15 cellular contexts compared by ENCODE assay signal in the genomic region with DNA sequence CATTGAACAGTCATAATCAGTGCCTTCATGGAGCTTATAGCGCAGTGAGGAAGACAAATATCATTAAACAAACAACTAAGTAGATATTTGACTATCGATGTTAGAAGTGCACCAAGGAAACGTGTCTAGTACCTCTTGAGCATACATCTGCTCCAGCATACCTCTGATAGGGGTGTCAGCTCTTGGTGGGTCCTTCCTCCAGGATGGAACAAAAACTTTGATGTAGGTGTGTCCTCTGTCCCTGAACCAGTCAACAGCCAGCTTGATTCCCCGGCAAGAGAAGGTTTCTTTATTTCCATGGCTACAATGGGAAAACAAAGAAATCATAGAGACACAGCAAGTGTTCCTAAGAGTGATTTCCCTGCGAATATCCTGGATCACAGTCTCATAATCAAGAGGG. TPM values are rescaled to one million over a fixed set of nuclear protein-coding genes. Genes with fewer than 3 reads are reported as not detected.
DNase-seq lines count a peak whose midpoint lies in the region; ATAC-seq and TF ChIP-seq lines count a peak whose summit lies in the region.
"Had no signal": no experiment of that assay in that cellular context is flagged by ENCODE, and none has a peak within 500 bp of the region (broad histone marks: within the 10 kb centered on the region; RNA-seq: fewer than 3 reads in every experiment).

No MANE protein-coding gene starts in this region.

- H3K27ac Mint-ChIP-seq in activated T-cell treated with anti-CD3 and anti-CD28 coated beads, Interleukin-2, amount 50 U/mL, for 24 hours = peak overlapping the region; percentile 20
- H3K27ac Mint-ChIP-seq in T-helper 17 cell (peak overlapping the region; percentile 95), memory B cell (peak overlapping the region; percentile 38), endodermal cell (no peak overlapping the region)

- WGBS in endodermal cell (ENCODE audit: insufficient coverage in 1 of 2, insufficient read length in 1 of 2), 2 experiments = 87 to 92% methylated on average over 5 of the region's 5 CpGs

- H3K4me3 Mint-ChIP-seq in activated T-cell treated with anti-CD3 and anti-CD28 coated beads, Interleukin-2, amount 50 U/mL, for 24 hours = no peak overlapping the region
- H3K4me3 Mint-ChIP-seq in activated T-cell treated with anti-CD3 and anti-CD28 coated beads, Interleukin-2, amount 50 U/mL, for 4 hours = no peak overlapping the region
- H3K4me3 Mint-ChIP-seq in T-helper 17 cell = peak overlapping the region; percentile 52
- H3K4me3 Mint-ChIP-seq in memory B cell = no peak overlapping the region
- H3K4me3 Mint-ChIP-seq in endodermal cell = no peak overlapping the region

- no peak for TF ChIP-seq CTCF in endodermal cell (conservative IDR thresholded peaks at IDR 0.05)

- no peak overlapping the region for H3K27ac ChIP-seq in endodermal cell (ENCODE audit: low read depth, low read length)
- H3K27ac ChIP-seq: 22Rv1, BLaER1 had no signal

- H3K4me1 Mint-ChIP-seq in activated T-cell treated with anti-CD3 and anti-CD28 coated beads, Interleukin-2, amount 50 U/mL, for 24 hours (ENCODE audit: low read depth) = peaks cover 43% of the 10 kb centered on the region
- H3K4me1 Mint-ChIP-seq in activated T-cell treated with anti-CD3 and anti-CD28 coated beads, Interleukin-2, amount 50 U/mL, for 4 hours (ENCODE audit: low read depth) = peaks cover 37% of the 10 kb centered on the region
- H3K4me1 Mint-ChIP-seq in T-helper 17 cell (peaks cover 42% of the 10 kb centered on the region), memory B cell (peaks cover 37% of the 10 kb centered on the region), endodermal cell (no peaks in the 10 kb centered on the region)

- H3K27me3 Mint-ChIP-seq in activated T-cell treated with anti-CD3 and anti-CD28 coated beads, Interleukin-2, amount 50 U/mL, for 24 hours = no peaks in the 10 kb centered on the region
- no peaks in the 10 kb centered on the region for H3K27me3 Mint-ChIP-seq in activated T-cell treated with anti-CD3 and anti-CD28 coated beads, Interleukin-2, amount 50 U/mL, for 4 hours (ENCODE audit: low read depth)
- no peaks in the 10 kb centered on the region for H3K27me3 Mint-ChIP-seq in T-helper 17 cell
- H3K27me3 Mint-ChIP-seq in memory B cell = no peaks in the 10 kb centered on the region
- H3K27me3 Mint-ChIP-seq in endodermal cell (ENCODE audit: insufficient read depth) = peaks cover 4% of the 10 kb centered on the region

- peak; percentile 33 for DNase-seq in DMS53 (lab: John Stamatoyannopoulos, UW)
- no peak for DNase-seq in DMS53 treated with DMSO at 0.1 percent for 48 hours (lab: John Stamatoyannopoulos, UW; ENCODE audit: unreplicated experiment)
- DNase-seq in activated T-cell treated with anti-CD3 and anti-CD28 coated beads, Interleukin-2, amount 50 U/mL, for 24 hours = no peak
- no peak for DNase-seq in activated T-cell treated with anti-CD3 and anti-CD28 coated beads, Interleukin-2, amount 50 U/mL, for 4 hours
- DNase-seq in T-helper 17 cell = no peak
- DNase-seq in memory B cell (ENCODE audit: low spot score in 2 of 2) = no peak
- no peak for DNase-seq in ureter (ENCODE audit: low spot score)
- DNase-seq in endodermal cell = no peak
- DNase-seq: DMS79, IMR-90 had no signal

- no peak overlapping the region for H3K4me3 ChIP-seq in endodermal cell (ENCODE audit: low read length)
- H3K4me3 ChIP-seq: BLaER1, GM12878 had no signal

- ATAC-seq in activated T-cell treated with anti-CD3 and anti-CD28 coated beads, Interleukin-2, amount 50 U/mL, for 4 hours = no peak
- ATAC-seq in T-helper 17 cell (no peak), memory B cell (ENCODE audit: low read depth) (no peak)
- ATAC-seq: GM12878, HCT116 had no signal

- H3K9me3 Mint-ChIP-seq in activated T-cell treated with anti-CD3 and anti-CD28 coated beads, Interleukin-2, amount 50 U/mL, for 24 hours = no peaks in the 10 kb centered on the region
- no peaks in the 10 kb centered on the region for H3K9me3 Mint-ChIP-seq in activated T-cell treated with anti-CD3 and anti-CD28 coated beads, Interleukin-2, amount 50 U/mL, for 4 hours
- no peaks in the 10 kb centered on the region for H3K9me3 Mint-ChIP-seq in memory B cell
- H3K9me3 Mint-ChIP-seq in endodermal cell = no peaks in the 10 kb centered on the region

- no peaks in the 10 kb centered on the region for H3K9me3 ChIP-seq in T-helper 17 cell (ENCODE audit: control insufficient read depth, low read length, poor library complexity, severe bottlenecking)
- H3K9me3 ChIP-seq in endodermal cell (ENCODE audit: control insufficient read depth, low read length) = no peaks in the 10 kb centered on the region
- H3K9me3 ChIP-seq: BLaER1 had no signal

- no peaks in the 10 kb centered on the region for H3K4me1 ChIP-seq in endodermal cell (ENCODE audit: control insufficient read depth, insufficient read depth, low read length)

- H3K9ac ChIP-seq in endodermal cell (ENCODE audit: extremely low read depth, low read length, poor library complexity, severe bottlenecking) = no peak overlapping the region
- H3K9ac ChIP-seq: BLaER1 had no signal

- H3K36me3 Mint-ChIP-seq in activated T-cell treated with anti-CD3 and anti-CD28 coated beads, Interleukin-2, amount 50 U/mL, for 24 hours (ENCODE audit: low read depth) = peaks cover 94% of the 10 kb centered on the region
- H3K36me3 Mint-ChIP-seq in activated T-cell treated with anti-CD3 and anti-CD28 coated beads, Interleukin-2, amount 50 U/mL, for 4 hours (ENCODE audit: insufficient read depth) = peaks cover 53% of the 10 kb centered on the region
- H3K36me3 Mint-ChIP-seq in T-helper 17 cell (ENCODE audit: low read depth) (peaks cover 23% of the 10 kb centered on the region), memory B cell (peaks cover 40% of the 10 kb centered on the region), endodermal cell (ENCODE audit: low read depth) (no peaks in the 10 kb centered on the region)

- H3K36me3 ChIP-seq in endodermal cell (ENCODE audit: control insufficient read depth, insufficient read depth, low read length) = no peaks in the 10 kb centered on the region

- H3K27me3 ChIP-seq in endodermal cell (ENCODE audit: control insufficient read depth, insufficient read depth, low read length, poor library complexity, severe bottlenecking) = no peaks in the 10 kb centered on the region
- H3K27me3 ChIP-seq: BLaER1 had no signal

RNA-seq across cellular contexts. Expression of a gene that starts 23.1 kb away (rescaled TPM):
- 10 to 100 TPM; 22.2 to 51.5 (median 42.5) TPM for total RNA-seq in activated T-cell treated with anti-CD3 and anti-CD28 coated beads, Interleukin-2, amount 50 U/mL, for 4 hours
- total RNA-seq in T-helper 17 cell (100 to 1,000 TPM; 219 to 248 TPM), ureter (2.4 TPM), endodermal cell (under 1 TPM; 0.20 to 0.42 TPM)
- 0.21 TPM for polyA plus RNA-seq in endodermal cell (2013, experiment 1 of 2)
- polyA plus RNA-seq in endodermal cell (2013, experiment 2 of 2) = 0.25 TPM
- total RNA-seq: G401 had no signal
